ENCODE assay signal across 8 cellular contexts in genomic region chr2:68385232-68385906, GRCh38. TPM values are rescaled to one million over a fixed set of nuclear protein-coding genes. Genes with fewer than 3 reads are reported as not detected.
A peak's percentile ranks its signal among the peaks of the same experiment; 100 is the strongest.
DNase-seq lines count a peak whose midpoint lies in the region; ATAC-seq lines count a peak whose summit lies in the region.

No MANE protein-coding gene starts in this region.

- peak overlapping the region in 4 of 10 experiments; percentile 26 to 49 (median 40); a peak in 6 of 20 replicates for H3K4me3 ChIP-seq in BLaER1 treated with 17β-estradiol and CSF1 and Interleukin-3, amounts not matched to agents 10 nM and 100 nM

- H3K4me1 Mint-ChIP-seq in activated T-cell treated with anti-CD3 and anti-CD28 coated beads, Interleukin-2, amount 50 U/mL, for 4 hours (ENCODE audit: low read depth) = peaks cover 60% of the 10 kb centered on the region

- no peak overlapping the region for H3K4me3 Mint-ChIP-seq in activated T-cell treated with anti-CD3 and anti-CD28 coated beads, Interleukin-2, amount 50 U/mL, for 4 hours

- H4K20me1 ChIP-seq in BLaER1 treated with 17β-estradiol and CSF1 and Interleukin-3, amounts not matched to agents 10 nM and 100 nM = peaks cover 0 to 100% (median 49%) of the 10 kb centered on the region in 11 experiments; a peak in 17 of 22 replicates

- ATAC-seq in GM19025 (IDR thresholded peaks at IDR 0.05; ENCODE audit: low read depth, unreplicated experiment) = peak; percentile 39
- ATAC-seq in HG03159 (IDR thresholded peaks at IDR 0.05; ENCODE audit: unreplicated experiment) = peak; percentile 43
- peak; percentile 47 to 74 for ATAC-seq in activated T-cell treated with anti-CD3 and anti-CD28 coated beads, Interleukin-2, amount 50 U/mL, for 4 hours

- H3K27me3 ChIP-seq in BLaER1 treated with 17β-estradiol and CSF1 and Interleukin-3, amounts not matched to agents 10 nM and 100 nM = no peaks in the 10 kb centered on the region

- no peaks in the 10 kb centered on the region for H3K9me3 Mint-ChIP-seq in activated T-cell treated with anti-CD3 and anti-CD28 coated beads, Interleukin-2, amount 50 U/mL, for 4 hours

- H3K9ac ChIP-seq in BLaER1 treated with 17β-estradiol and CSF1 and Interleukin-3, amounts not matched to agents 10 nM and 100 nM = peak overlapping the region in 8 of 11 experiments; percentile 34 to 82 (median 72); a peak in 12 of 22 replicates

- peak overlapping the region in 10 of 11 experiments; percentile 82 to 93 (median 86); a peak in 20 of 22 replicates for H3K27ac ChIP-seq in BLaER1 treated with 17β-estradiol and CSF1 and Interleukin-3, amounts not matched to agents 10 nM and 100 nM

- peaks cover 0 to 25% (median 0%) of the 10 kb centered on the region in 11 experiments; a peak in 9 of 22 replicates for H3K9me3 ChIP-seq in BLaER1 treated with 17β-estradiol and CSF1 and Interleukin-3, amounts not matched to agents 10 nM and 100 nM (replicated peaks in 1 of 11)

- H3K36me3 ChIP-seq in BLaER1 treated with 17β-estradiol and CSF1 and Interleukin-3, amounts not matched to agents 10 nM and 100 nM = peaks cover 82 to 99% (median 91%) of the 10 kb centered on the region in 11 experiments

- no peaks in the 10 kb centered on the region for H3K27me3 Mint-ChIP-seq in activated T-cell treated with anti-CD3 and anti-CD28 coated beads, Interleukin-2, amount 50 U/mL, for 4 hours (ENCODE audit: low read depth)

- no peak for DNase-seq in activated T-cell treated with anti-CD3 and anti-CD28 coated beads, Interleukin-2, amount 50 U/mL, for 4 hours
- DNase-seq in OCI-M2 (lab: John Stamatoyannopoulos, UW; ENCODE audit: unreplicated experiment) (no peak), cortex of kidney (lab: John Stamatoyannopoulos, UW) (no peak), SKM-1 treated with dmso at 0.1 percent for 144 hours (lab: John Stamatoyannopoulos, UW; ENCODE audit: unreplicated experiment) (no peak), DMS153 treated with DMSO at 0.1 percent for 48 hours (lab: John Stamatoyannopoulos, UW; ENCODE audit: unreplicated experiment) (no peak)

- peaks cover 83 to 100% (median 100%) of the 10 kb centered on the region in 10 experiments for H3K4me1 ChIP-seq in BLaER1 treated with 17β-estradiol and CSF1 and Interleukin-3, amounts not matched to agents 10 nM and 100 nM

- H3K4me2 ChIP-seq in BLaER1 treated with 17β-estradiol and CSF1 and Interleukin-3, amounts not matched to agents 10 nM and 100 nM = peak overlapping the region; percentile 70 to 94 (median 83)

- H3K36me3 Mint-ChIP-seq in activated T-cell treated with anti-CD3 and anti-CD28 coated beads, Interleukin-2, amount 50 U/mL, for 4 hours (ENCODE audit: insufficient read depth) = peaks cover 3% of the 10 kb centered on the region

RNA-seq across cellular contexts. Expression of gene PLEK, which starts 20.3 kb away (rescaled TPM):
- total RNA-seq in activated T-cell treated with anti-CD3 and anti-CD28 coated beads, Interleukin-2, amount 50 U/mL, for 4 hours = 1 to 10 TPM; 2.6 to 7.8 (median 7.8) TPM
